In the genomic region with DNA sequence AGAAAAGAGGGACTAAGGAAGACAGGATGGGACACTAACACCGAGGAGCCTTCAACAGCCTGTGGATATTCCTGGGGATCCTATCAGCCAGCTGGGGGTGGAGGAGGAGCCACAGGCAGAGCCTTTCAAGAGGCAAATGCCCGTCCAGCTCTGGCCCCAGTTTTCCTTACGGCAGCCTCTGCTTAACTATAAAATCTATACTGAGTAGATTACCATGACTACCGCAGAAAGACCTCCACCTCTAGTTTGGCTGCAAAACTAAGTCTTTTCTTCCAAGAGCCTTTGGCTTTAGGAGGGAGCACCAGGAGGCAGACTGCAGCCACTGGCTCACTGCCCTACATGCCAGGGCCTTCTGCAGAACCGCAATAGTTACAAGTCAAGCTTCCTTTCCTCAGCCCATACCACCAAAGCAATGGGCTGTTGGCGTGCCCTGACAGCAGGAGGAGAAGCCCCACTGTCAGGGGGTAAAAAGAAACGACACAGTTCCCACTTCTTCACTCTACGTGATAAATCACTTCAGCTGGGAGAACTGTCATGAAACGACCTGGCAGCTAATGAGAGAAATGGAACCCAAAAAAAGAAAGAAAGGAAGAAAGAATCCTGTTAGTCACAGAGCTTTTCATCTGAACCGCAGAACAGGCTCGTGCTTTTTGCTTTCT, we compare ENCODE assay signal across 8 cellular contexts. TPM values are rescaled to one million over a fixed set of nuclear protein-coding genes. Genes with fewer than 3 reads are reported as not detected.
DNase-seq lines count a peak whose midpoint lies in the region; ATAC-seq and TF ChIP-seq lines count a peak whose summit lies in the region.

No MANE protein-coding gene starts in this region.

- peaks cover 59% of the 10 kb centered on the region for H3K4me1 Mint-ChIP-seq in chondrocyte (ENCODE audit: low read depth)

- no peak overlapping the region for H3K4me3 ChIP-seq in mucosa of stomach (ENCODE audit: low read length)

- H3K4me3 Mint-ChIP-seq in chondrocyte (ENCODE audit: unreplicated experiment), result peak overlapping the region; percentile 52

- TF ChIP-seq CTCF in AG09319 (IDR thresholded peaks at IDR 0.05; ENCODE audit: low read depth, low read length), result peak; percentile 41
- TF ChIP-seq CTCF in chondrocyte (IDR thresholded peaks at IDR 0.05), result peak; percentile 51

- H3K4me1 ChIP-seq in mucosa of stomach (ENCODE audit: control insufficient read depth, insufficient read depth, low read length), result peaks cover 5% of the 10 kb centered on the region

- H3K9me3 Mint-ChIP-seq in chondrocyte (ENCODE audit: low read depth), result no peaks in the 10 kb centered on the region

- no peaks in the 10 kb centered on the region for H3K27me3 ChIP-seq in mucosa of stomach (ENCODE audit: control insufficient read depth, insufficient read depth, low read length)

- peak overlapping the region; percentile 26 for H3K9ac ChIP-seq in mucosa of stomach (ENCODE audit: low read length)

- H3K27ac Mint-ChIP-seq in chondrocyte (ENCODE audit: unreplicated experiment), result peak overlapping the region; percentile 94

- no peak for DNase-seq in AG09319 (ENCODE audit: extremely low read depth, low read depth)
- peak; percentile 31 for DNase-seq in NCI-H226
- DNase-seq in chondrocyte (ENCODE audit: low spot score), result no peak
- DNase-seq in NCI-H128 (lab: John Stamatoyannopoulos, UW; ENCODE audit: unreplicated experiment), result no peak
- DNase-seq in NCI-H526 (lab: John Stamatoyannopoulos, UW), result no peak
- no peak for DNase-seq in SW 1271 (lab: John Stamatoyannopoulos, UW)

- no peaks in the 10 kb centered on the region for H3K9me3 ChIP-seq in mucosa of stomach (ENCODE audit: control insufficient read depth, low read length)

- H3K27me3 Mint-ChIP-seq in chondrocyte (ENCODE audit: low read depth), result no peaks in the 10 kb centered on the region

- H3K36me3 ChIP-seq in mucosa of stomach (ENCODE audit: control insufficient read depth, insufficient read depth, low read length), result no peaks in the 10 kb centered on the region

- H3K36me3 Mint-ChIP-seq in chondrocyte (ENCODE audit: low read depth), result no peaks in the 10 kb centered on the region

- ATAC-seq in GM19023 (IDR thresholded peaks at IDR 0.05; ENCODE audit: unreplicated experiment), result no peak

RNA-seq across cellular contexts. Expression of a gene that starts 25.1 kb away (rescaled TPM):
- total RNA-seq in chondrocyte, result 48.3 to 62.3 TPM (median 54.2 TPM) in 3 replicates
